In genomic region chr11:101046947-101047346, GRCh38 we compare ENCODE assay signal across 21 cellular contexts.
A peak's percentile ranks its signal among the peaks of the same experiment; 100 is the strongest.
DNase-seq lines count a peak whose midpoint lies in the region; ATAC-seq lines count a peak whose summit lies in the region.
"Had no signal": no experiment of that assay in that cellular context is flagged by ENCODE, and none has a peak within 500 bp of the region (broad histone marks: within the 10 kb centered on the region; RNA-seq: fewer than 3 reads in every experiment).

No MANE protein-coding gene starts in this region.

- H3K4me3 Mint-ChIP-seq in memory B cell: peak overlapping the region; percentile 24
- H3K4me3 Mint-ChIP-seq: CD4-positive, CD25-positive, alpha-beta regulatory T cell; T-helper 17 cell had no signal

- ATAC-seq in GM18858 (IDR thresholded peaks at IDR 0.05; ENCODE audit: unreplicated experiment): peak; percentile 54
- peak; percentile 74 for ATAC-seq in GM21515 (IDR thresholded peaks at IDR 0.05; ENCODE audit: unreplicated experiment)
- ATAC-seq in HG03025 (IDR thresholded peaks at IDR 0.05; ENCODE audit: low FRiP score, unreplicated experiment): peak; percentile 68
- peak; percentile 66 for ATAC-seq in memory B cell (ENCODE audit: low read depth)
- no peak for ATAC-seq in GM19035 (IDR thresholded peaks at IDR 0.05; ENCODE audit: unreplicated experiment)
- ATAC-seq in HG02571 (IDR thresholded peaks at IDR 0.05; ENCODE audit: unreplicated experiment): no peak
- ATAC-seq: HCT116, T-helper 17 cell had no signal

- DNase-seq in memory B cell (ENCODE audit: low spot score in 2 of 2) (no peak), Ammon's horn (ENCODE audit: low spot score) (no peak)
- DNase-seq: CD4-positive, CD25-positive, alpha-beta regulatory T cell; DMS153; NCI-H1048; NCI-H1417; NCI-H1694 treated with DMSO at 0.1 percent for 48 hours; NCI-H2081 treated with DMSO at 0.1 percent for 48 hours; NCI-H2171; NCI-H226; NCI-H510A; NCI-H69; SIG-M5; SK-N-SH; T-helper 17 cell had no signal

- H3K4me1 Mint-ChIP-seq in memory B cell: peaks cover 10% of the 10 kb centered on the region
- H3K4me1 Mint-ChIP-seq: CD4-positive, CD25-positive, alpha-beta regulatory T cell; T-helper 17 cell had no signal

- no peak overlapping the region for H3K27ac Mint-ChIP-seq in memory B cell
- H3K27ac Mint-ChIP-seq: CD4-positive, CD25-positive, alpha-beta regulatory T cell; T-helper 17 cell had no signal

- no peaks in the 10 kb centered on the region for H3K36me3 Mint-ChIP-seq in memory B cell
- H3K36me3 Mint-ChIP-seq: CD4-positive, CD25-positive, alpha-beta regulatory T cell had no signal

- peaks cover 1% of the 10 kb centered on the region for H3K9me3 Mint-ChIP-seq in memory B cell

- H3K27me3 Mint-ChIP-seq in memory B cell: peaks cover 6% of the 10 kb centered on the region
- H3K27me3 Mint-ChIP-seq: CD4-positive, CD25-positive, alpha-beta regulatory T cell; T-helper 17 cell had no signal

Comparison
In these comparisons a context has a peak if more than half of its experiments do, and no peak if none do; other contexts are left out.
1. ATAC-seq: peak in GM18858 (single experiment), GM21515 (single experiment), HG03025 (single experiment) and memory B cell (single experiment); none in GM19035 (single experiment) and HG02571 (single experiment).